ENCODE assay signal across 19 cellular contexts in the genomic region with DNA sequence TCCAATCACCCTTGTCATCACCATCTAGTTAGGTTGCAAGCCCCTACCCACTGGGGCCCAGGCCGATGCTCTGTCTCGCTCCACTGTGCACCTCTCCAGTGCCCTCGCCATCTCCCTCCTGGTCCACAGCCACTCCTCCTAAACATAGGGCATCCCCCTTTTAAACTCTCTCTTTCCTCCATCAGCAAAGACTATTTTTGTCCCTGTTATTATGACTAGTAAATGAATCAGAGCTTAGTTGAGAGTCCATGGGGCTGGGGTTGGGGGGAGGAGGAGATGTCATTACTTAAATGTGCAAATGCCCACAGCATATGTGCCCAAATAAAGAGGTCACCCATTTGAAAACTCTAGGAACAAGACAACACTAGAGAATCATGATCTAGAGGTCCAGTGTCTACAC.
"Had no signal": no experiment of that assay in that cellular context is flagged by ENCODE, and none has a peak within 500 bp of the region (broad histone marks: within the 10 kb centered on the region; RNA-seq: fewer than 3 reads in every experiment).

No MANE protein-coding gene starts in this region.

- H3K27me3 Mint-ChIP-seq: activated B cell treated with CpG ODN at 0.5 μM for 24 hours had no signal

- H3K4me3 Mint-ChIP-seq: activated B cell treated with CpG ODN at 0.5 μM for 24 hours; dendritic cell treated with granulocyte-macrophage colony-stimulating factor and Interleukin-4, amounts not matched to agents 40 ng/mL and 50 ng/mL, for 4 days; natural killer cell; T-helper 1 cell treated with Interleukin-12 subunit alpha and Interleukin-12 subunit beta and Interleukin-4 antibody, amounts not matched to agents 30 μg/mL and 1 μg/mL, for 36 hours had no signal

- ATAC-seq: activated naive CD4-positive, alpha-beta T cell treated with anti-CD3 and anti-CD28 coated beads, Interleukin-2, amount 50 U/mL, for 72 hours; foreskin keratinocyte; left lobe of liver; mucosa of descending colon; psoas muscle; sciatic nerve; upper lobe of right lung had no signal

- H3K9me3 Mint-ChIP-seq: activated B cell treated with CpG ODN at 0.5 μM for 24 hours; dendritic cell treated with granulocyte-macrophage colony-stimulating factor and Interleukin-4, amounts not matched to agents 40 ng/mL and 50 ng/mL, for 4 days; natural killer cell had no signal

- H3K4me1 Mint-ChIP-seq: activated B cell treated with CpG ODN at 0.5 μM for 24 hours, natural killer cell had no signal

- H3K36me3 Mint-ChIP-seq: natural killer cell had no signal

- DNase-seq: activated B cell treated with CpG ODN at 0.5 μM for 24 hours; activated CD4-positive, alpha-beta T cell treated with anti-CD3 and anti-CD28 coated beads, Interleukin-2, amount 50 U/mL, for 1 hour; brain microvascular endothelial cell; cerebellar nuclear complex; foreskin keratinocyte; head of caudate nucleus; mucosa of descending colon; natural killer cell; nucleus accumbens; psoas muscle; stimulated activated CD4-positive, alpha-beta T cell treated with anti-CD3 and anti-CD28 coated beads, Interleukin-12 subunit alpha, Interleukin-12 subunit beta, amount 100 ng/mL, for 4 hours; stimulated activated naive CD4-positive, alpha-beta T cell treated with Interleukin-2 at 50 U/mL for 16 hours; testis; upper lobe of right lung had no signal

- H3K27ac Mint-ChIP-seq: activated B cell treated with CpG ODN at 0.5 μM for 24 hours; activated naive CD4-positive, alpha-beta T cell treated with anti-CD3 and anti-CD28 coated beads, Interleukin-2, amount 50 U/mL, for 72 hours; dendritic cell treated with granulocyte-macrophage colony-stimulating factor and Interleukin-4, amounts not matched to agents 40 ng/mL and 50 ng/mL, for 4 days; natural killer cell; T-helper 1 cell treated with Interleukin-12 subunit alpha and Interleukin-12 subunit beta and Interleukin-4 antibody, amounts not matched to agents 30 μg/mL and 1 μg/mL, for 36 hours had no signal
